8 cellular contexts compared by ENCODE assay signal in the genomic region with DNA sequence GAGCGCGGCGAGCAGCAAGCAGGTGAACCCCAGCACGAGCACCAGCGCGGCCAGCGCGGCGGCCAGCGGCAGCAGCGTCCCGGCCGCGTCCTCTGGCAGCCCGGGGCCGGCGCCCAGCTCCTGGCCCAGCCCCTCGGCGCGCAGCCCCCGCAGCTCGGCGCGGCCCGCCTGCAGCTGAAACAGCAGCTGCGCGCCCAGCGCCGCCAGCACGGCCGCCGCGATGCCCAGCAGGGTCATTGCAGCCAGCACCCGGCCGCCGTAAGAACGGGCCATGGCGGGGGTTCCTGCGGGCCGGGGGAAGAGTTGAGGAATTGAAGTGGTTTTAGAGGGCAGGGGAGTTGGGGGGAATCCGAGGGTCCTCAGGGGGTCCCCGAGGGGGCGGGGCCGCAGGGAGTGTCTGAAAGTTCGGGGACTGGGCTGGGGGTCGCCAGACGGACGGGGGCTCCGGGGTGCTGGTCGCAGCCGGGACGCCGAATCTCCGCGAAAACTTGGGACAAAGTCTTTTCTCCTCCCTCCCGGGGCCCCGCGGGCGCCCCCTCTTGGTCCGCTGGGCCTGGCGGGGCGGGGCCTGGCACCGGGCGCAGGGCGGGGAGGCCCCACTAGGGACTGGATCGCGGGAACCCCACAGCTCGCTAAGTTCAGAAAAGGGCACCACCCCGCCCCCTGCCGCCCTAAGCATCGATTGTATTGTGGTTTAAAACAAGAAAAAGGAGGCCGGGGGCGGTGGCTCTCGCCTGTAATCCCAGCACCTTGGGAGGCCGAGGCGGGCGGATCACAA. TPM values are rescaled to one million over a fixed set of nuclear protein-coding genes. Genes with fewer than 3 reads are reported as not detected.
DNase-seq lines count a peak whose midpoint lies in the region; ATAC-seq and TF ChIP-seq lines count a peak whose summit lies in the region.

TMEM221 (minus strand) TSS at position 479 of the 778 bp plus-strand sequence; CDS start at position 273, 206 bp downstream.

- TF ChIP-seq CTCF in GM06990 (IDR thresholded peaks at IDR 0.05; ENCODE audit: insufficient read depth, low read length, poor library complexity, severe bottlenecking) (peak; percentile 48), foreskin keratinocyte (conservative IDR thresholded peaks at IDR 0.05) (peak; percentile 64), progenitor cell of endocrine pancreas (IDR thresholded peaks at IDR 0.05; ENCODE audit: unreplicated experiment) (peak; percentile 72)

- H3K4me3 Mint-ChIP-seq in activated T-cell treated with anti-CD3 and anti-CD28 coated beads, Interleukin-2, amount 50 U/mL, for 72 hours, result peak within 1 kb of the TSS; percentile 36 to 61
- peak within 1 kb of the TSS; percentile 75 for H3K4me3 Mint-ChIP-seq in progenitor cell of endocrine pancreas (ENCODE audit: low read depth)

- no peak within 1 kb of the TSS; the same call in 1 of the 2 replicates for H3K4me3 ChIP-seq in GM06990 (replicated peaks; ENCODE audit: low read depth, low read length)

- DNase-seq in GM06990 (ENCODE audit: extremely low read depth, insufficient read length) (peak; percentile 41), NCI-H69 (lab: John Stamatoyannopoulos, UW) (peak; percentile 40), foreskin keratinocyte (no peak), progenitor cell of endocrine pancreas (ENCODE audit: low spot score, unreplicated experiment) (peak; percentile 71), NCI-H2107 treated with DMSO at 0.1 percent for 48 hours (lab: John Stamatoyannopoulos, UW; ENCODE audit: unreplicated experiment) (no peak)
- peak; percentile 67 to 70 for DNase-seq in activated T-cell treated with anti-CD3 and anti-CD28 coated beads, Interleukin-2, amount 50 U/mL, for 72 hours

- H3K27ac ChIP-seq in foreskin keratinocyte, result no peak within 1 kb of the TSS

- no peaks in the 10 kb centered on the region for H3K36me3 ChIP-seq in GM06990 (ENCODE audit: control insufficient read depth, insufficient read depth, low read length)

- H3K4me1 Mint-ChIP-seq in activated T-cell treated with anti-CD3 and anti-CD28 coated beads, Interleukin-2, amount 50 U/mL, for 72 hours (ENCODE audit: low read depth), result peaks cover 18% of the 10 kb centered on the region
- no peaks in the 10 kb centered on the region for H3K4me1 Mint-ChIP-seq in progenitor cell of endocrine pancreas (ENCODE audit: low read depth)

- H3K27ac Mint-ChIP-seq in activated T-cell treated with anti-CD3 and anti-CD28 coated beads, Interleukin-2, amount 50 U/mL, for 72 hours, result no peak within 1 kb of the TSS
- H3K27ac Mint-ChIP-seq in progenitor cell of endocrine pancreas, result no peak within 1 kb of the TSS

- peaks cover 0 to 3% of the 10 kb centered on the region in 2 donors for H3K9me3 Mint-ChIP-seq in activated T-cell treated with anti-CD3 and anti-CD28 coated beads, Interleukin-2, amount 50 U/mL, for 72 hours
- peaks cover 1% of the 10 kb centered on the region for H3K9me3 Mint-ChIP-seq in progenitor cell of endocrine pancreas (ENCODE audit: low read depth)

- ATAC-seq in activated T-cell treated with anti-CD3 and anti-CD28 coated beads, Interleukin-2, amount 50 U/mL, for 72 hours (replicated peaks in 1 of 2), result peak; percentile 64 to 65
- ATAC-seq in foreskin keratinocyte (no peak), GM19452 (IDR thresholded peaks at IDR 0.05; ENCODE audit: unreplicated experiment) (no peak), HG03520 (IDR thresholded peaks at IDR 0.05; ENCODE audit: unreplicated experiment) (no peak)

- H3K27me3 ChIP-seq in GM06990 (replicated peaks; ENCODE audit: control insufficient read depth, insufficient read depth, low read length) (no peaks in the 10 kb centered on the region), foreskin keratinocyte (peaks cover 21% of the 10 kb centered on the region)

- peaks cover 2 to 3% of the 10 kb centered on the region in 2 donors for H3K36me3 Mint-ChIP-seq in activated T-cell treated with anti-CD3 and anti-CD28 coated beads, Interleukin-2, amount 50 U/mL, for 72 hours (ENCODE audit: insufficient read depth in 2 of 2)
- no peaks in the 10 kb centered on the region for H3K36me3 Mint-ChIP-seq in progenitor cell of endocrine pancreas (ENCODE audit: insufficient read depth)

- peaks cover 16% of the 10 kb centered on the region for H3K27me3 Mint-ChIP-seq in activated T-cell treated with anti-CD3 and anti-CD28 coated beads, Interleukin-2, amount 50 U/mL, for 72 hours (ENCODE audit: low read depth)
- H3K27me3 Mint-ChIP-seq in progenitor cell of endocrine pancreas, result peaks cover 20% of the 10 kb centered on the region

- peaks cover 7% of the 10 kb centered on the region for H3K4me1 ChIP-seq in foreskin keratinocyte

RNA-seq across cellular contexts. Expression of gene TMEM221, which starts in this region (rescaled TPM):
- not detected for total RNA-seq in activated T-cell treated with anti-CD3 and anti-CD28 coated beads, Interleukin-2, amount 50 U/mL, for 72 hours
- total RNA-seq in foreskin keratinocyte (0.11 and 0.17 TPM in 2 replicates), progenitor cell of endocrine pancreas (3.6 and 4.5 TPM in 2 replicates)
- 0.24 and 0.36 TPM in 2 replicates for polyA plus RNA-seq in foreskin keratinocyte

Comparison
In these comparisons a context has a peak if more than half of its experiments do, and no peak if none do; other contexts are left out.
1. Peak in DNase-seq and ATAC-seq in activated T-cell treated with anti-CD3 and anti-CD28 coated beads, Interleukin-2, amount 50 U/mL, for 72 hours; RNA of the gene not detected or under 1 TPM.
2. DNase-seq: peak in GM06990 (single experiment), NCI-H69 (single experiment) and progenitor cell of endocrine pancreas (single experiment); none in foreskin keratinocyte (0 of 2) and NCI-H2107 treated with DMSO at 0.1 percent for 48 hours (single experiment).
3. Peak in every context shown above with its lines, with median percentiles within 50 percentile points of each other: CTCF ChIP-seq.